Comparison of ENCODE assay signal across 5 cellular contexts in the genomic region with DNA sequence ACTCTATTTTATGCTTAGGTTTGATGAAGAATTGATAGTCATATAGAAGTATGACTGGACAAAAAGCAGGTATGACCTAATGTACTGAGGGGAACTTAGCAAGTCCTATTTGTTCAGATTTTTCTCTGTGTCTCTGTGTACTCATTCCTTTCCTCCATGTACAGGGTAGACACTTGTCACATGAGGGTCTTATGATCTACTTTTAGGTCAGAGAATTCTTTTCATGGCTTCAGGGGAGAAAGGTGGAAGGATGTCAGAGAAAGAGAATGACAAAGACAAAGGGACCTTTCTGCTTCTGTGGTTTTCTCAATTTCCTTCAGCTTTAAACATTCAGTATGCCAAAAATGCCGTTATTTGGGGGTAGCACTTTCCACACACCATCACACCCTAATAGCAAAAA.
"Had no signal": no experiment of that assay in that cellular context is flagged by ENCODE, and none has a peak within 500 bp of the region (broad histone marks: within the 10 kb centered on the region; RNA-seq: fewer than 3 reads in every experiment).

No MANE protein-coding gene starts in this region.

- H3K4me3 Mint-ChIP-seq: GM23338, H9 had no signal

- DNase-seq: H9, HCEC 1CT, IMR-90, KBM-7 had no signal

- ATAC-seq: GM23338 had no signal

- H3K4me2 ChIP-seq: GM23338 had no signal

- H2AFZ ChIP-seq: GM23338 had no signal

- H3K4me3 ChIP-seq: GM23338 had no signal

- H3K27ac Mint-ChIP-seq: GM23338 had no signal
